1 cellular context compared by ENCODE assay signal in the genomic region with DNA sequence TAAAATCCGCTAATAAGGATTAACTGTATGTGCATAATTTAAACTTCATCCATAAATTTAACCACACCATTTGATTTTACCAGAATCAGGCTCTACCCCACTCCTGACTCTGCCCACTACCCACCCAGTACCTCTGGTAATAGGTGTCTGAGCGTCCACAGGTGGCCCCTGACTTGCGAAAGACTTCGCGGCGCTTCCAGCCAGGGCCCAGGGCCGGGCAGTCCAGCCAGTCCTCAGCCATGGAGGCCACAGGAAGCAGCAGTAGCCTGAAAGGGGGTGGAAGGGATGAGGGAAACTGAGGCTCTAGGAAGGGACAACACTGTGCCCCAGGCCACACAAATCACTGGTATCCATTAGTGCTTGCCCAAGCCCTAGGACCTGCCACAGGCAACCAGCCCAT.
TF ChIP-seq lines count a peak whose summit lies in the region.

No MANE protein-coding gene starts in this region.

TF ChIP-seq in K562, 482 proteins besides CTCF, POLR2A, EP300 and RAD21:
- TF ChIP-seq, protein P1, sequence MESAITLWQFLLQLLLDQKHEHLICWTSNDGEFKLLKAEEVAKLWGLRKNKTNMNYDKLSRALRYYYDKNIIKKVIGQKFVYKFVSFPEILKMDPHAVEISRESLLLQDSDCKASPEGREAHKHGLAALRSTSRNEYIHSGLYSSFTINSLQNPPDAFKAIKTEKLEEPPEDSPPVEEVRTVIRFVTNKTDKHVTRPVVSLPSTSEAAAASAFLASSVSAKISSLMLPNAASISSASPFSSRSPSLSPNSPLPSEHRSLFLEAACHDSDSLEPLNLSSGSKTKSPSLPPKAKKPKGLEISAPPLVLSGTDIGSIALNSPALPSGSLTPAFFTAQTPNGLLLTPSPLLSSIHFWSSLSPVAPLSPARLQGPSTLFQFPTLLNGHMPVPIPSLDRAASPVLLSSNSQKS (CRISPR knock-in tag; IDR thresholded peaks at IDR 0.05), result no peak
- TF ChIP-seq RBFOX2 (IDR thresholded peaks at IDR 0.05; ENCODE audit: low read depth, low read length) (peak; percentile 50), HSF4 (CRISPR knock-in tag; IDR thresholded peaks at IDR 0.05; ENCODE audit: borderline replicate concordance) (no peak), JUN (IDR thresholded peaks at IDR 0.05; ENCODE audit: borderline replicate concordance, low read depth, low read length) (no peak), JUN (CRISPR knock-in tag; IDR thresholded peaks at IDR 0.05; ENCODE audit: borderline replicate concordance) (no peak), LEF1 (IDR thresholded peaks at IDR 0.05) (no peak), CHD1 (IDR thresholded peaks at IDR 0.05; ENCODE audit: low read length) (no peak), MTA2 (IDR thresholded peaks at IDR 0.05; ENCODE audit: low read depth) (no peak), JUNB (CRISPR knock-in tag; conservative IDR thresholded peaks at IDR 0.05) (no peak), SMARCA5 (IDR thresholded peaks at IDR 0.05) (no peak), ZNF445 (CRISPR knock-in tag; IDR thresholded peaks at IDR 0.05; ENCODE audit: low read depth) (no peak), POLR2G (IDR thresholded peaks at IDR 0.05; ENCODE audit: low read depth, low read length) (0 out of 2 replicates have a peak, but pooled peaks have one; percentile 44), RHOXF2B (CRISPR knock-in tag; conservative IDR thresholded peaks at IDR 0.05) (no peak)
- TF ChIP-seq, protein P2, sequence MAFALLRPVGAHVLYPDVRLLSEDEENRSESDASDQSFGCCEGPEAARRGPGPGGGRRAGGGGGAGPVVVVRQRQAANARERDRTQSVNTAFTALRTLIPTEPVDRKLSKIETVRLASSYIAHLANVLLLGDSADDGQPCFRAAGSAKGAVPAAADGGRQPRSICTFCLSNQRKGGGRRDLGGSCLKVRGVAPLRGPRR (CRISPR knock-in tag; IDR thresholded peaks at IDR 0.05), result no peak
- TF ChIP-seq, protein P3, sequence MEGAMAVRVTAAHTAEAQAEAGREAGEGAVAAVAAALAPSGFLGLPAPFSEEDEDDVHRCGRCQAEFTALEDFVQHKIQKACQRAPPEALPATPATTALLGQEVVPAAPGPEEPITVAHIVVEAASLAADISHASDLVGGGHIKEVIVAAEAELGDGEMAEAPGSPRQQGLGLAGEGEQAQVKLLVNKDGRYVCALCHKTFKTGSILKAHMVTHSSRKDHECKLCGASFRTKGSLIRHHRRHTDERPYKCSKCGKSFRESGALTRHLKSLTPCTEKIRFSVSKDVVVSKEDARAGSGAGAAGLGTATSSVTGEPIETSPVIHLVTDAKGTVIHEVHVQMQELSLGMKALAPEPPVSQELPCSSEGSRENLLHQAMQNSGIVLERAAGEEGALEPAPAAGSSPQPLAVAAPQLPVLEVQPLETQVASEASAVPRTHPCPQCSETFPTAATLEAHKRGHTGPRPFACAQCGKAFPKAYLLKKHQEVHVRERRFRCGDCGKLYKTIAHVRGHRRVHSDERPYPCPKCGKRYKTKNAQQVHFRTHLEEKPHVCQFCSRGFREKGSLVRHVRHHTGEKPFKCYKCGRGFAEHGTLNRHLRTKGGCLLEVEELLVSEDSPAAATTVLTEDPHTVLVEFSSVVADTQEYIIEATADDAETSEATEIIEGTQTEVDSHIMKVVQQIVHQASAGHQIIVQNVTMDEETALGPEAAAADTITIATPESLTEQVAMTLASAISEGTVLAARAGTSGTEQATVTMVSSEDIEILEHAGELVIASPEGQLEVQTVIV (CRISPR knock-in tag; IDR thresholded peaks at IDR 0.05; ENCODE audit: borderline replicate concordance), result no peak
- TF ChIP-seq, protein P4, sequence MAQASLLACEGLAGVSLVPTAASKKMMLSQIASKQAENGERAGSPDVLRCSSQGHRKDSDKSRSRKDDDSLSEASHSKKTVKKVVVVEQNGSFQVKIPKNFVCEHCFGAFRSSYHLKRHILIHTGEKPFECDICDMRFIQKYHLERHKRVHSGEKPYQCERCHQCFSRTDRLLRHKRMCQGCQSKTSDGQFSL (CRISPR knock-in tag; IDR thresholded peaks at IDR 0.05), result no peak
- TF ChIP-seq, protein P4 (tag; IDR thresholded peaks at IDR 0.05), result no peak
- TF ChIP-seq, protein P5, sequence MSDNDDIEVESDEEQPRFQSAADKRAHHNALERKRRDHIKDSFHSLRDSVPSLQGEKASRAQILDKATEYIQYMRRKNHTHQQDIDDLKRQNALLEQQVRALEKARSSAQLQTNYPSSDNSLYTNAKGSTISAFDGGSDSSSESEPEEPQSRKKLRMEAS (CRISPR knock-in tag; IDR thresholded peaks at IDR 0.05), result no peak
